ENCODE assay signal across 1 cellular context in the genomic region with DNA sequence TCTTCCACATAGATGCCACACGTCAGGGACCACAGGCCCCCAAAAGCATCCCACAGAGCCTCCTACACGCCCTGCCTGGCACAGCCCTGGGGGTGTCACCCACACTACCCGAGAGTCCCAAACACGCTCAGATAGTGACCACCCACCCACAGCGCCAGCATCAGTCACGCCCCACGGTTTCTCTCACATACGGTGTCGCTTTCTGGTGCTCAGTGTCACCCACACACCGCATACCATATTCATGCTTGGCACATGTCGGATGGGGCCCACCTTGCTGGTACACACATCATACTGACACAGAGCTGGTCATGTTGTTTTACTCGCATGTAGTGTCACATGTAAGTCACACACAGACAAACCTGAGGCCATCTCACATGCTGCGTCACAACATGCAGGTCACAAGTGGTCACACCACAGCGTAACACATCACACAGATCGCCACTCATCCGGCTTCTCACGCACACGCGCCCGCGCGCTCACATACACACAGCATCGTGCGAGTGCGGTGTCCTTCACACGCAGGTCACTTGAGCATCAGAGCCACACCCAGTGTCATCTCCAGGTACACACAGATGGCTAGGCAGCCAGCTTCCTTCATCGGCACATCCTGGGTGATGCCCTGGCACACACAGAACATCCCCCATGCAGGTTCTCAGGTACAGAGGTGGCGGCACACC.
TF ChIP-seq lines count a peak whose summit lies in the region.

No MANE protein-coding gene starts in this region.

TF ChIP-seq in WTC11, 78 proteins besides CTCF, POLR2A, EP300 and RAD21 (continued from another document):
- TF ChIP-seq, protein P1, sequence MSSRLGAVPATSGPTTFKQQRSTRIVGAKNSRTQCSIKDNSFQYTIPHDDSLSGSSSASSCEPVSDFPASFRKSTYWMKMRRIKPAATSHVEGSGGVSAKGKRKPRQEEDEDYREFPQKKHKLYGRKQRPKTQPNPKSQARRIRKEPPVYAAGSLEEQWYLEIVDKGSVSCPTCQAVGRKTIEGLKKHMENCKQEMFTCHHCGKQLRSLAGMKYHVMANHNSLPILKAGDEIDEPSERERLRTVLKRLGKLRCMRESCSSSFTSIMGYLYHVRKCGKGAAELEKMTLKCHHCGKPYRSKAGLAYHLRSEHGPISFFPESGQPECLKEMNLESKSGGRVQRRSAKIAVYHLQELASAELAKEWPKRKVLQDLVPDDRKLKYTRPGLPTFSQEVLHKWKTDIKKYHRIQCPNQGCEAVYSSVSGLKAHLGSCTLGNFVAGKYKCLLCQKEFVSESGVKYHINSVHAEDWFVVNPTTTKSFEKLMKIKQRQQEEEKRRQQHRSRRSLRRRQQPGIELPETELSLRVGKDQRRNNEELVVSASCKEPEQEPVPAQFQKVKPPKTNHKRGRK (CRISPR knock-in tag; IDR thresholded peaks at IDR 0.05; ENCODE audit: borderline replicate concordance), result no peak
- TF ChIP-seq HMGA2 (CRISPR knock-in tag; IDR thresholded peaks at IDR 0.05) (no peak), CREB1 (CRISPR knock-in tag; IDR thresholded peaks at IDR 0.05) (no peak), SMAD3 (CRISPR knock-in tag; IDR thresholded peaks at IDR 0.05; ENCODE audit: borderline replicate concordance) (no peak)
- TF ChIP-seq, protein P2, sequence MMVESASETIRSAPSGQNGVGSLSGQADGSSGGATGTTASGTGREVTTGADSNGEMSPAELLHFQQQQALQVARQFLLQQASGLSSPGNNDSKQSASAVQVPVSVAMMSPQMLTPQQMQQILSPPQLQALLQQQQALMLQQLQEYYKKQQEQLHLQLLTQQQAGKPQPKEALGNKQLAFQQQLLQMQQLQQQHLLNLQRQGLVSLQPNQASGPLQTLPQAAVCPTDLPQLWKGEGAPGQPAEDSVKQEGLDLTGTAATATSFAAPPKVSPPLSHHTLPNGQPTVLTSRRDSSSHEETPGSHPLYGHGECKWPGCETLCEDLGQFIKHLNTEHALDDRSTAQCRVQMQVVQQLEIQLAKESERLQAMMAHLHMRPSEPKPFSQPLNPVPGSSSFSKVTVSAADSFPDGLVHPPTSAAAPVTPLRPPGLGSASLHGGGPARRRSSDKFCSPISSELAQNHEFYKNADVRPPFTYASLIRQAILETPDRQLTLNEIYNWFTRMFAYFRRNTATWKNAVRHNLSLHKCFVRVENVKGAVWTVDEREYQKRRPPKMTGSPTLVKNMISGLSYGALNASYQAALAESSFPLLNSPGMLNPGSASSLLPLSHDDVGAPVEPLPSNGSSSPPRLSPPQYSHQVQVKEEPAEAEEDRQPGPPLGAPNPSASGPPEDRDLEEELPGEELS (CRISPR knock-in tag; IDR thresholded peaks at IDR 0.05), result no peak
- TF ChIP-seq, protein P3, sequence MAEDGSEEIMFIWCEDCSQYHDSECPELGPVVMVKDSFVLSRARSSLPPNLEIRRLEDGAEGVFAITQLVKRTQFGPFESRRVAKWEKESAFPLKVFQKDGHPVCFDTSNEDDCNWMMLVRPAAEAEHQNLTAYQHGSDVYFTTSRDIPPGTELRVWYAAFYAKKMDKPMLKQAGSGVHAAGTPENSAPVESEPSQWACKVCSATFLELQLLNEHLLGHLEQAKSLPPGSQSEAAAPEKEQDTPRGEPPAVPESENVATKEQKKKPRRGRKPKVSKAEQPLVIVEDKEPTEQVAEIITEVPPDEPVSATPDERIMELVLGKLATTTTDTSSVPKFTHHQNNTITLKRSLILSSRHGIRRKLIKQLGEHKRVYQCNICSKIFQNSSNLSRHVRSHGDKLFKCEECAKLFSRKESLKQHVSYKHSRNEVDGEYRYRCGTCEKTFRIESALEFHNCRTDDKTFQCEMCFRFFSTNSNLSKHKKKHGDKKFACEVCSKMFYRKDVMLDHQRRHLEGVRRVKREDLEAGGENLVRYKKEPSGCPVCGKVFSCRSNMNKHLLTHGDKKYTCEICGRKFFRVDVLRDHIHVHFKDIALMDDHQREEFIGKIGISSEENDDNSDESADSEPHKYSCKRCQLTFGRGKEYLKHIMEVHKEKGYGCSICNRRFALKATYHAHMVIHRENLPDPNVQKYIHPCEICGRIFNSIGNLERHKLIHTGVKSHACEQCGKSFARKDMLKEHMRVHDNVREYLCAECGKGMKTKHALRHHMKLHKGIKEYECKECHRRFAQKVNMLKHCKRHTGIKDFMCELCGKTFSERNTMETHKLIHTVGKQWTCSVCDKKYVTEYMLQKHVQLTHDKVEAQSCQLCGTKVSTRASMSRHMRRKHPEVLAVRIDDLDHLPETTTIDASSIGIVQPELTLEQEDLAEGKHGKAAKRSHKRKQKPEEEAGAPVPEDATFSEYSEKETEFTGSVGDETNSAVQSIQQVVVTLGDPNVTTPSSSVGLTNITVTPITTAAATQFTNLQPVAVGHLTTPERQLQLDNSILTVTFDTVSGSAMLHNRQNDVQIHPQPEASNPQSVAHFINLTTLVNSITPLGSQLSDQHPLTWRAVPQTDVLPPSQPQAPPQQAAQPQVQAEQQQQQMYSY (CRISPR knock-in tag; IDR thresholded peaks at IDR 0.05), result no peak
- TF ChIP-seq, protein P4, sequence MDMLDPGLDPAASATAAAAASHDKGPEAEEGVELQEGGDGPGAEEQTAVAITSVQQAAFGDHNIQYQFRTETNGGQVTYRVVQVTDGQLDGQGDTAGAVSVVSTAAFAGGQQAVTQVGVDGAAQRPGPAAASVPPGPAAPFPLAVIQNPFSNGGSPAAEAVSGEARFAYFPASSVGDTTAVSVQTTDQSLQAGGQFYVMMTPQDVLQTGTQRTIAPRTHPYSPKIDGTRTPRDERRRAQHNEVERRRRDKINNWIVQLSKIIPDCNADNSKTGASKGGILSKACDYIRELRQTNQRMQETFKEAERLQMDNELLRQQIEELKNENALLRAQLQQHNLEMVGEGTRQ (CRISPR knock-in tag; IDR thresholded peaks at IDR 0.05), result no peak
